Comparison of ENCODE assay signal across 30 cellular contexts in genomic region chr4:139392797-139393196, GRCh38.
"Had no signal": no experiment of that assay in that cellular context is flagged by ENCODE, and none has a peak within 500 bp of the region (broad histone marks: within the 10 kb centered on the region; RNA-seq: fewer than 3 reads in every experiment).

No MANE protein-coding gene starts in this region.

- DNase-seq: activated CD4-positive, alpha-beta memory T cell treated with anti-CD3 and anti-CD28 coated beads, Interleukin-2, amount 10 ng/mL, durations not matched to agents 7 days and 5 days; activated CD4-positive, alpha-beta T cell treated with anti-CD3 and anti-CD28 coated beads, Interleukin-2, amount 10 ng/mL, durations not matched to agents 24 days and 14 days; activated CD8-positive, alpha-beta memory T cell treated with anti-CD3 and anti-CD28 coated beads, Interleukin-2, amount 50 U/mL, for 48 hours; activated naive CD8-positive, alpha-beta T cell treated with anti-CD3 and anti-CD28 coated beads, Interleukin-2, amount 50 U/mL, for 24 hours; activated T-cell treated with anti-CD3 and anti-CD28 coated beads, Interleukin-2, amount 50 U/mL, for 24 hours; amygdala; dermis blood vessel endothelial cell; effector CD4-positive, alpha-beta T cell; left colon; naive thymus-derived CD8-positive, alpha-beta T cell; nucleus accumbens; pancreas; retina; stimulated activated CD4-positive, alpha-beta T cell treated with anti-CD3 and anti-CD28 coated beads, Interleukin-15, amount 100 ng/mL, for 24 hours; stimulated activated CD4-positive, alpha-beta T cell treated with anti-CD3 and anti-CD28 coated beads, Interleukin-2, amount 100 ng/mL, for 24 hours; stimulated activated naive B cell treated with anti-CD40 and anti-IgM and Interleukin-4, amounts not matched to agents 10 μg/mL and 1 μg/mL and 100 μg/mL, for 72 hours; stomach; T-helper 17 cell; T1000; WERI-Rb-1 had no signal

- H3K27me3 ChIP-seq: gastroesophageal sphincter, hepatocyte, pancreas, stomach, tibial nerve had no signal

- H3K4me1 ChIP-seq: gastroesophageal sphincter, pancreas, prostate gland, tibial nerve had no signal

- H3K4me3 ChIP-seq: gastroesophageal sphincter, hepatocyte, pancreas, prostate gland, stomach, tibial nerve had no signal

- H3K36me3 ChIP-seq: prostate gland had no signal

- H3K9me3 Mint-ChIP-seq: activated CD4-positive, alpha-beta memory T cell treated with anti-CD3 and anti-CD28 coated beads, Interleukin-2, amount 10 ng/mL, durations not matched to agents 7 days and 5 days; activated CD4-positive, alpha-beta T cell treated with anti-CD3 and anti-CD28 coated beads, Interleukin-2, amount 10 ng/mL, durations not matched to agents 24 days and 14 days; activated naive CD4-positive, alpha-beta T cell treated with anti-CD3 and anti-CD28 coated beads, Interleukin-2, amount 50 U/mL, for 24 hours; activated naive CD8-positive, alpha-beta T cell treated with anti-CD3 and anti-CD28 coated beads, Interleukin-2, amount 50 U/mL, for 24 hours; activated T-cell treated with anti-CD3 and anti-CD28 coated beads, Interleukin-2, amount 50 U/mL, for 24 hours; activated T-helper 2 cell treated with anti-CD3 and anti-CD28 coated beads, Interferon-gamma antibody, Interleukin-2, Interleukin-4, amounts not matched to agents 10 μg/mL and 5 μg/mL and 100 μg/mL, durations not matched to agents 14 hours and 24 hours and 36 hours; naive thymus-derived CD8-positive, alpha-beta T cell; neural crest cell; stimulated activated naive B cell treated with anti-CD40 and anti-IgM and Interleukin-4, amounts not matched to agents 10 μg/mL and 1 μg/mL and 100 μg/mL, for 72 hours had no signal

- H3K4me1 Mint-ChIP-seq: activated naive CD4-positive, alpha-beta T cell treated with anti-CD3 and anti-CD28 coated beads, Interleukin-2, amount 50 U/mL, for 24 hours; activated naive CD8-positive, alpha-beta T cell treated with anti-CD3 and anti-CD28 coated beads, Interleukin-2, amount 50 U/mL, for 24 hours; neural crest cell; stimulated activated naive B cell treated with anti-CD40 and anti-IgM and Interleukin-4, amounts not matched to agents 10 μg/mL and 1 μg/mL and 100 μg/mL, for 72 hours had no signal

- FAIRE-seq: colon, keratinocyte, pancreas had no signal

- H3K4me3 Mint-ChIP-seq: activated CD4-positive, alpha-beta memory T cell treated with anti-CD3 and anti-CD28 coated beads, Interleukin-2, amount 10 ng/mL, durations not matched to agents 7 days and 5 days; activated CD4-positive, alpha-beta T cell treated with anti-CD3 and anti-CD28 coated beads, Interleukin-2, amount 10 ng/mL, durations not matched to agents 24 days and 14 days; activated naive CD4-positive, alpha-beta T cell treated with anti-CD3 and anti-CD28 coated beads, Interleukin-2, amount 50 U/mL, for 24 hours; activated naive CD8-positive, alpha-beta T cell treated with anti-CD3 and anti-CD28 coated beads, Interleukin-2, amount 50 U/mL, for 24 hours; activated T-cell treated with anti-CD3 and anti-CD28 coated beads, Interleukin-2, amount 50 U/mL, for 24 hours; naive thymus-derived CD8-positive, alpha-beta T cell; neural crest cell; stimulated activated naive B cell treated with anti-CD40 and anti-IgM and Interleukin-4, amounts not matched to agents 10 μg/mL and 1 μg/mL and 100 μg/mL, for 72 hours had no signal

- H3K79me2 ChIP-seq: hepatocyte had no signal

- H3K27ac ChIP-seq: gastroesophageal sphincter, hepatocyte, pancreas, prostate gland, stomach, tibial nerve, WERI-Rb-1 had no signal

- H3K4me2 ChIP-seq: hepatocyte had no signal

- H3K27me3 Mint-ChIP-seq: activated CD4-positive, alpha-beta memory T cell treated with anti-CD3 and anti-CD28 coated beads, Interleukin-2, amount 10 ng/mL, durations not matched to agents 7 days and 5 days; activated CD4-positive, alpha-beta T cell treated with anti-CD3 and anti-CD28 coated beads, Interleukin-2, amount 10 ng/mL, durations not matched to agents 24 days and 14 days; activated naive CD4-positive, alpha-beta T cell treated with anti-CD3 and anti-CD28 coated beads, Interleukin-2, amount 50 U/mL, for 24 hours; activated naive CD8-positive, alpha-beta T cell treated with anti-CD3 and anti-CD28 coated beads, Interleukin-2, amount 50 U/mL, for 24 hours; activated T-cell treated with anti-CD3 and anti-CD28 coated beads, Interleukin-2, amount 50 U/mL, for 24 hours; naive thymus-derived CD8-positive, alpha-beta T cell; stimulated activated naive B cell treated with anti-CD40 and anti-IgM and Interleukin-4, amounts not matched to agents 10 μg/mL and 1 μg/mL and 100 μg/mL, for 72 hours; T-helper 17 cell had no signal

- ATAC-seq: activated CD4-positive, CD25-positive, alpha-beta regulatory T cell treated with anti-CD3 and anti-CD28 coated beads, Interleukin-2, amount 50 U/mL, for 24 hours; activated naive CD8-positive, alpha-beta T cell treated with anti-CD3 and anti-CD28 coated beads, Interleukin-2, amount 50 U/mL, for 24 hours; gastroesophageal sphincter; left colon; naive thymus-derived CD8-positive, alpha-beta T cell; pancreas; stimulated activated naive B cell treated with anti-CD40 and anti-IgM and Interleukin-4, amounts not matched to agents 10 μg/mL and 1 μg/mL and 100 μg/mL, for 72 hours; T-helper 17 cell had no signal

- H3K9me3 ChIP-seq: gastroesophageal sphincter, pancreas, prostate gland, stomach, tibial nerve had no signal

- H3K27ac Mint-ChIP-seq: activated CD4-positive, alpha-beta memory T cell treated with anti-CD3 and anti-CD28 coated beads, Interleukin-2, amount 10 ng/mL, durations not matched to agents 7 days and 5 days; activated CD4-positive, alpha-beta T cell treated with anti-CD3 and anti-CD28 coated beads, Interleukin-2, amount 10 ng/mL, durations not matched to agents 24 days and 14 days; activated naive CD8-positive, alpha-beta T cell treated with anti-CD3 and anti-CD28 coated beads, Interleukin-2, amount 50 U/mL, for 24 hours; activated T-cell treated with anti-CD3 and anti-CD28 coated beads, Interleukin-2, amount 50 U/mL, for 24 hours; activated T-helper 2 cell treated with anti-CD3 and anti-CD28 coated beads, Interferon-gamma antibody, Interleukin-2, Interleukin-4, amounts not matched to agents 10 μg/mL and 5 μg/mL and 100 μg/mL, durations not matched to agents 14 hours and 24 hours and 36 hours; stimulated activated naive B cell treated with anti-CD40 and anti-IgM and Interleukin-4, amounts not matched to agents 10 μg/mL and 1 μg/mL and 100 μg/mL, for 72 hours; T-helper 17 cell had no signal

- H2AFZ ChIP-seq: hepatocyte had no signal
